In the genomic region with DNA sequence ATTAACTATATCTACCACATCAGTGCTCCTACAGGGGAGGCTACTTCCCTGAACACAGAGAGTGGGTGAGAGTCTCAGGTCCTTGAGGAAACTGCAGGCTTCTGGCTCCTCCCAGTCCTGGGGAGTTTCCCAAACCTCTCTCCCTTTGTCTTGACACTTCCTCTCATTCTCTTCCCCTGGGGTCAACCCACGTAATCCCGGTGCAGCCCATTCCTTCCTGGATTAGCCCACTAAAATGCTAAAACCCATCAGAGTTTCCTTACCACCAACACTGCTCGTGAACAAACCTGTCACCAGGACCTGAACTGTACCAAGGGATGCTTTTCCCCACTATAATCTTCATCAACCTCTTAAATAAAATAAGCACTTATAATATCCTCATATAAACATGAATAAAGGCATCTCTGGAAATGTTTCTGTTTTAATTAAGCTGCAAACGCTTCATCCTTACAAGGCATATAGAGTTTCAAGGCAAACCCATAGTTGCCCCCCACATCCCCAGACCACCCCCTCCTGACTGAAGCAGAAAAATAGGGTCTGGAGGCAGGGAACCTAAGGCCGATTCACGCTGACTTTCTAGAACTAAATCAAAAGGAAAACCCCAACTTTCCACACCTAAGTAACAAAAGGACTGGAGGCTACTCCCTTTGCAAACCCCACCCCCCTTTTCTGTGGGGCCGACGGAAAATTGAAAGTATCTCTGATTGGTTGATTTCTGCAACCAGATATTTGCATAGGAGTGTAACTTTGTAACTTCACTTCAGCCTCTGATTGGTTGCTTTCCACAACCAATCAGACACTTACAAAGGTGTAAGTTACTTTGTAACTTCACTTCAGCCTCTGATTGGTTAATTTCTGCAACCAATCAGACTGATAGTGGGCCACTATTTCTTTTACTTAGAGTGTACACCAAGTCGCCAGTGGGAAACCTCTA, we compare ENCODE assay signal across 8 cellular contexts. TPM values are rescaled to one million over a fixed set of nuclear protein-coding genes. Genes with fewer than 3 reads are reported as not detected.
DNase-seq lines count a peak whose midpoint lies in the region; ATAC-seq, FAIRE-seq and TF ChIP-seq lines count a peak whose summit lies in the region.

No MANE protein-coding gene starts in this region.

- no peak overlapping the region for H4K8ac ChIP-seq in H1 (ENCODE audit: extremely low read depth, insufficient read depth, low read length)

- no peak overlapping the region for H2BK5ac ChIP-seq in H1 (ENCODE audit: low read depth, low read length)

- TF ChIP-seq EP300 in H1 (IDR thresholded peaks at IDR 0.05; ENCODE audit: borderline replicate concordance in 1 of 2, low read depth in 2 of 2, low read length in 2 of 2), result no peak

- H3K27ac ChIP-seq in H1 (ENCODE audit: low read depth, low read length), result no peak overlapping the region

- no peak overlapping the region for H3K23ac ChIP-seq in H1 (ENCODE audit: insufficient read length)

- TF ChIP-seq POLR2A in H1 (IDR thresholded peaks at IDR 0.05; ENCODE audit: control extremely low read depth in 1 of 2, low read depth in 2 of 2, low read length in 2 of 2), result no peak

- no peak overlapping the region; a peak in 1 of 4 replicates for H3K4me2 ChIP-seq in H1 (ENCODE audit: insufficient read depth in 1 of 2, low read depth in 2 of 2, low read length in 2 of 2)

- peaks cover 0 to 9% (median 3%) of the 10 kb centered on the region in 4 experiments; a peak in 2 of 7 replicates for H3K27me3 ChIP-seq in H1 (replicated peaks in 1 of 4; ENCODE audit: control insufficient read depth in 3 of 4, extremely low read depth in 1 of 4, insufficient read depth in 3 of 4, low read length in 3 of 4)

- H3K4me1 ChIP-seq in H1 (replicated peaks in 1 of 4; ENCODE audit: control insufficient read depth in 3 of 4, insufficient read depth in 4 of 4, low read length in 3 of 4), result peaks cover 0 to 10% (median 2%) of the 10 kb centered on the region in 4 experiments; a peak in 2 of 7 replicates

- no peak overlapping the region for H2BK12ac ChIP-seq in H1 (ENCODE audit: low read depth, low read length)

- ATAC-seq in HG02678 (IDR thresholded peaks at IDR 0.05; ENCODE audit: unreplicated experiment), result peak; percentile 32
- ATAC-seq in omental fat pad (ENCODE audit: low FRiP score), result peak; percentile 24

- TF ChIP-seq CTCF in H1 (IDR thresholded peaks at IDR 0.05; ENCODE audit: control extremely low read depth in 1 of 3, insufficient read depth in 1 of 3, low read depth in 1 of 3, low read length in 3 of 3), result peak in 1 of 3 experiments; percentile 1; a peak in 1 of 4 replicates
- TF ChIP-seq CTCF in omental fat pad (IDR thresholded peaks at IDR 0.05), result no peak
- TF ChIP-seq CTCF in osteocyte (IDR thresholded peaks at IDR 0.05), result no peak

- H4K91ac ChIP-seq in H1 (replicated peaks; ENCODE audit: insufficient read length, low read length), result no peak overlapping the region

- peak overlapping the region; percentile 93 for H3K27ac Mint-ChIP-seq in T-helper 1 cell treated with Interleukin-12 subunit alpha and Interleukin-12 subunit beta and Interleukin-4 antibody, amounts not matched to agents 30 μg/mL and 1 μg/mL, for 36 hours
- no peak overlapping the region for H3K27ac Mint-ChIP-seq in osteocyte (ENCODE audit: unreplicated experiment)

- no peaks in the 10 kb centered on the region for H3K23me2 ChIP-seq in H1 (ENCODE audit: low read depth, low read length)

- no peak overlapping the region for H2BK20ac ChIP-seq in H1 (ENCODE audit: low read length)

- H3K36me3 ChIP-seq in H1 (ENCODE audit: control insufficient read depth in 2 of 4, insufficient read depth in 4 of 4, low read length in 3 of 4), result no peaks in the 10 kb centered on the region

- H3K4me3 Mint-ChIP-seq in T-helper 1 cell treated with Interleukin-12 subunit alpha and Interleukin-12 subunit beta and Interleukin-4 antibody, amounts not matched to agents 30 μg/mL and 1 μg/mL, for 36 hours, result peak overlapping the region; percentile 80
- H3K4me3 Mint-ChIP-seq in osteocyte (ENCODE audit: unreplicated experiment), result no peak overlapping the region

- 0 out of 2 replicates have a peak overlapping the region, but pooled peaks have one; percentile 31 for H2AFZ ChIP-seq in H1 (ENCODE audit: low read length)

- peak overlapping the region in 1 of 4 experiments; percentile 10; a peak in 1 of 8 replicates for H3K4me3 ChIP-seq in H1 (ENCODE audit: extremely low read depth in 1 of 4, insufficient read depth in 2 of 4, low read depth in 3 of 4, low read length in 4 of 4)

- CTCF ChIA-PET in H1 (lab: Charles Lee; ENCODE audit: partially characterized antibody), result interaction anchor here (0.9 to 3.8 kb wide), 23 partner anchors 7 to 361 kb away, joined by 3 to 57 read pairs (median 11); partner anchors contain the start of genes TMSB10 and TRABD2A

- no peak overlapping the region for H3K9ac ChIP-seq in H1 (replicated peaks in 1 of 4; ENCODE audit: extremely low read depth in 1 of 4, low read depth in 3 of 4, low read length in 3 of 4)

- peaks cover 46% of the 10 kb centered on the region for H3K4me1 Mint-ChIP-seq in T-helper 1 cell treated with Interleukin-12 subunit alpha and Interleukin-12 subunit beta and Interleukin-4 antibody, amounts not matched to agents 30 μg/mL and 1 μg/mL, for 36 hours (ENCODE audit: low read depth)
- peaks cover 28% of the 10 kb centered on the region for H3K4me1 Mint-ChIP-seq in osteocyte (ENCODE audit: unreplicated experiment)

- no peaks in the 10 kb centered on the region for H3K9me3 ChIP-seq in H1 (ENCODE audit: insufficient read depth in 2 of 2, low read depth in 1 of 2, low read length in 1 of 2)

- no peaks in the 10 kb centered on the region for H3K79me1 ChIP-seq in H1 (ENCODE audit: low read depth, low read length)

- H2BK15ac ChIP-seq in H1 (ENCODE audit: low read length), result no peak overlapping the region

- POLR2A ChIA-PET in H1 (lab: Charles Lee; ENCODE audit: partially characterized antibody), result interaction anchor here (0.8 to 3.1 kb wide), 8 partner anchors 15 to 45 kb away, joined by 3 to 36 read pairs (median 4); no protein-coding TSS in a partner anchor

- no peak overlapping the region for H4K5ac ChIP-seq in H1 (ENCODE audit: insufficient read length, low read depth, low read length)

- DNase-seq in GDM1 (lab: John Stamatoyannopoulos, UW) (peak; percentile 73), H1 (ENCODE audit: low read depth in 1 of 2, low spot score in 2 of 2) (no peak), omental fat pad (ENCODE audit: low spot score) (no peak), osteocyte (ENCODE audit: extremely low spot score, unreplicated experiment) (no peak), DMS153 treated with DMSO at 0.1 percent for 48 hours (lab: John Stamatoyannopoulos, UW; ENCODE audit: unreplicated experiment) (no peak), NCI-H524 treated with DMSO at 0.1 percent for 48 hours (lab: John Stamatoyannopoulos, UW) (no peak)

- no peak overlapping the region for H2BK120ac ChIP-seq in H1 (replicated peaks; ENCODE audit: low read depth, low read length)

- H3K4ac ChIP-seq in H1 (replicated peaks; ENCODE audit: insufficient read length, low read depth, low read length), result no peak overlapping the region

- TF ChIP-seq RAD21 in H1 (IDR thresholded peaks at IDR 0.05 in 1 of 2, conservative IDR thresholded peaks at IDR 0.05 in 1 of 2; ENCODE audit: low read depth in 2 of 2, low read length in 2 of 2), result no peak

- H3K36me3 Mint-ChIP-seq in T-helper 1 cell treated with Interleukin-12 subunit alpha and Interleukin-12 subunit beta and Interleukin-4 antibody, amounts not matched to agents 30 μg/mL and 1 μg/mL, for 36 hours (ENCODE audit: low read depth), result peaks cover 7% of the 10 kb centered on the region
- H3K36me3 Mint-ChIP-seq in osteocyte (ENCODE audit: unreplicated experiment), result no peaks in the 10 kb centered on the region

- no peak for FAIRE-seq in H1 (lab: Jason Lieb, UNC)

- H4K20me1 ChIP-seq in H1 (replicated peaks in 1 of 2; ENCODE audit: control insufficient read depth in 1 of 2, insufficient read depth in 2 of 2, low read length in 2 of 2), result no peaks in the 10 kb centered on the region

- no peaks in the 10 kb centered on the region for H3K27me3 Mint-ChIP-seq in T-helper 1 cell treated with Interleukin-12 subunit alpha and Interleukin-12 subunit beta and Interleukin-4 antibody, amounts not matched to agents 30 μg/mL and 1 μg/mL, for 36 hours (ENCODE audit: low read depth)
- H3K27me3 Mint-ChIP-seq in osteocyte (ENCODE audit: unreplicated experiment), result no peaks in the 10 kb centered on the region

- 71% methylated on average over 9 of the region's 9 CpGs; no CpG with 5 or more reads in 1 of the 2 experiments for WGBS in H1 (ENCODE audit: extremely low coverage in 1 of 2, insufficient coverage in 1 of 2, insufficient read length in 1 of 2, insufficient replicate concordance in 2 of 2, low coverage in 1 of 2, low lambda C conversion rate in 2 of 2, missing lambda C conversion rate in 1 of 2), 2 experiments

- no peak overlapping the region for H3K56ac ChIP-seq in H1 (replicated peaks; ENCODE audit: insufficient read length, low read depth, low read length)

- H2AK5ac ChIP-seq in H1 (ENCODE audit: low read depth, low read length), result no peak overlapping the region

- H3K14ac ChIP-seq in H1 (ENCODE audit: insufficient read length), result no peak overlapping the region

- H3K18ac ChIP-seq in H1 (ENCODE audit: extremely low read depth, low read length), result no peak overlapping the region

- H3K9me3 Mint-ChIP-seq in T-helper 1 cell treated with Interleukin-12 subunit alpha and Interleukin-12 subunit beta and Interleukin-4 antibody, amounts not matched to agents 30 μg/mL and 1 μg/mL, for 36 hours, result peaks cover 5% of the 10 kb centered on the region
- H3K9me3 Mint-ChIP-seq in osteocyte (ENCODE audit: unreplicated experiment), result no peaks in the 10 kb centered on the region

- no peaks in the 10 kb centered on the region for H3K79me2 ChIP-seq in H1 (ENCODE audit: control insufficient read depth in 1 of 2, insufficient read depth in 2 of 2, low read length in 2 of 2)

RNA-seq across cellular contexts. Expression of gene TMSB10, which starts 19.0 kb away (rescaled TPM):
- 1,075 and 1,095 TPM in 2 replicates for total RNA-seq in H1 (2021; fragmentation: NEBNext Ultra II Directional; extraction: Animal tissue kit (Norgen Biotek cat#: 25700))
- polyA plus RNA-seq in H1 (2011; rRNA removed), result 593 and 852 TPM in 2 replicates
- 1,307 TPM for polyA plus RNA-seq in H1 (2011; cell fraction: cytosol; rRNA removed)
- 850 TPM for polyA plus RNA-seq in H1 (2011; cell fraction: nucleus; rRNA removed)
- 1,219 to 1,602 TPM (median 1,382 TPM) in 4 replicates for polyA plus RNA-seq in H1 (2012, experiment 1 of 2)
- polyA plus RNA-seq in H1 (2012, experiment 2 of 2), result 5,019 TPM
- polyA plus RNA-seq in H1 (2013, experiment 1 of 2), result 1,059 TPM
- polyA plus RNA-seq in H1 (2013, experiment 2 of 2), result 1,056 TPM
- 80.7 and 118 TPM in 2 replicates for polyA minus RNA-seq in H1 (2011; rRNA and poly(A)+ RNA removed)
- 145 TPM for polyA minus RNA-seq in H1 (2011; cell fraction: cytosol; rRNA and poly(A)+ RNA removed)
- 80.6 TPM for polyA minus RNA-seq in H1 (2011; cell fraction: nucleus; rRNA and poly(A)+ RNA removed)
- total RNA-seq in omental fat pad (1,000 to 10,000 TPM; 2,816 to 4,346 (median 4,048) TPM), osteocyte (2,436 and 2,534 TPM in 2 replicates)

RNA-seq across cellular contexts. Expression of gene TRABD2A, which starts 43.6 kb away (rescaled TPM):
- total RNA-seq in H1 (2021; fragmentation: NEBNext Ultra II Directional; extraction: Animal tissue kit (Norgen Biotek cat#: 25700)), result 18.6 and 19.7 TPM in 2 replicates
- polyA plus RNA-seq in H1 (2011; rRNA removed), result 17.3 and 17.6 TPM in 2 replicates
- polyA plus RNA-seq in H1 (2011; cell fraction: cytosol; rRNA removed), result 11.8 TPM
- polyA plus RNA-seq in H1 (2011; cell fraction: nucleus; rRNA removed), result 60.0 TPM
- polyA plus RNA-seq in H1 (2012, experiment 1 of 2), result 14.8 to 18.1 TPM (median 16.3 TPM) in 4 replicates
- 7.3 TPM for polyA plus RNA-seq in H1 (2012, experiment 2 of 2)
- polyA plus RNA-seq in H1 (2013, experiment 1 of 2), result 27.0 TPM
- polyA plus RNA-seq in H1 (2013, experiment 2 of 2), result 24.8 TPM
- polyA minus RNA-seq in H1 (2011; rRNA and poly(A)+ RNA removed), result 58.8 and 70.9 TPM in 2 replicates
- polyA minus RNA-seq in H1 (2011; cell fraction: cytosol; rRNA and poly(A)+ RNA removed), result 22.2 TPM
- polyA minus RNA-seq in H1 (2011; cell fraction: nucleus; rRNA and poly(A)+ RNA removed), result 67.6 TPM
- 1 to 10 TPM; 5.3 to 9.0 (median 6.4) TPM for total RNA-seq in omental fat pad
- 0.21 and 0.99 TPM in 2 replicates for total RNA-seq in osteocyte

RNA-seq across cellular contexts. Expression of gene KCMF1, which starts 46.5 kb away (rescaled TPM):
- total RNA-seq in H1 (2021; fragmentation: NEBNext Ultra II Directional; extraction: Animal tissue kit (Norgen Biotek cat#: 25700)), result 149 and 152 TPM in 2 replicates
- polyA plus RNA-seq in H1 (2011; rRNA removed), result 55.8 and 86.9 TPM in 2 replicates
- 97.8 TPM for polyA plus RNA-seq in H1 (2011; cell fraction: cytosol; rRNA removed)
- 33.5 TPM for polyA plus RNA-seq in H1 (2011; cell fraction: nucleus; rRNA removed)
- polyA plus RNA-seq in H1 (2012, experiment 1 of 2), result 81.0 to 111 TPM (median 94.5 TPM) in 4 replicates
- polyA plus RNA-seq in H1 (2012, experiment 2 of 2), result 41.2 TPM
- 43.4 TPM for polyA plus RNA-seq in H1 (2013, experiment 1 of 2)
- polyA plus RNA-seq in H1 (2013, experiment 2 of 2), result 45.1 TPM
- 140 and 147 TPM in 2 replicates for polyA minus RNA-seq in H1 (2011; rRNA and poly(A)+ RNA removed)
- polyA minus RNA-seq in H1 (2011; cell fraction: cytosol; rRNA and poly(A)+ RNA removed), result 58.9 TPM
- 50.0 TPM for polyA minus RNA-seq in H1 (2011; cell fraction: nucleus; rRNA and poly(A)+ RNA removed)
- total RNA-seq in omental fat pad (10 to 100 TPM; 52.0 to 75.2 (median 63.5) TPM), osteocyte (67.2 and 73.2 TPM in 2 replicates)
